ENCODE assay signal across 24 cellular contexts in genomic region chr11:67048515-67048914, GRCh38. TPM values are rescaled to one million over a fixed set of nuclear protein-coding genes. Genes with fewer than 3 reads are reported as not detected.
"Had no signal": no experiment of that assay in that cellular context is flagged by ENCODE, and none has a peak within 500 bp of the region (broad histone marks: within the 10 kb centered on the region; RNA-seq: fewer than 3 reads in every experiment).

No MANE protein-coding gene starts in this region.

- H3K36me3 ChIP-seq: MG63, Peyer's patch, SJSA1 had no signal

- H3K4me1 ChIP-seq: Peyer's patch had no signal

- H3K27me3 ChIP-seq: MG63, Peyer's patch, SJSA1 had no signal

- H3K9me3 ChIP-seq: MG63, Peyer's patch, SJSA1 had no signal

- ATAC-seq: activated naive CD4-positive, alpha-beta T cell treated with anti-CD3 and anti-CD28 coated beads, Interleukin-2, amount 50 U/mL, for 72 hours; activated naive CD8-positive, alpha-beta T cell treated with anti-CD3 and anti-CD28 coated beads, Interleukin-2, amount 50 U/mL, for 24 hours; activated T-cell treated with anti-CD3 and anti-CD28 coated beads, Interleukin-2, amount 50 U/mL, for 4 hours; T-helper 17 cell had no signal

- DNase-seq: activated B cell treated with CpG ODN at 0.5 μM for 24 hours; activated CD4-positive, alpha-beta memory T cell treated with anti-CD3 and anti-CD28 coated beads for 36 hours; activated CD4-positive, alpha-beta T cell treated with anti-CD3 and anti-CD28 coated beads, Interleukin-2, amount 10 ng/mL, durations not matched to agents 7 days and 5 days; activated CD8-positive, alpha-beta memory T cell treated with anti-CD3 and anti-CD28 coated beads for 24 hours; activated effector memory CD4-positive, alpha-beta T cell treated with anti-CD3 and anti-CD28 coated beads, Interleukin-2, amount 50 U/mL, for 16 hours; activated naive CD4-positive, alpha-beta T cell treated with Interleukin-2 at 50 U/mL for 16 hours; activated naive CD8-positive, alpha-beta T cell treated with anti-CD3 and anti-CD28 coated beads, Interleukin-2, amount 50 U/mL, for 24 hours; activated T-cell treated with anti-CD3 and anti-CD28 coated beads, Interleukin-2, amount 50 U/mL, for 4 hours; amniotic stem cell; MG63; NCI-H1105; NCI-H1436; NCI-H1694 treated with DMSO at 0.1 percent for 48 hours; NCI-H2029 treated with DMSO at 0.1 percent for 48 hours; NCI-H345; NCI-H510A; NCI-H526 treated with DMSO at 0.1 percent for 48 hours; NCI-H82; Peyer's patch; SHP77; T-helper 17 cell; T-helper 9 cell had no signal

- H3K4me3 ChIP-seq: MG63, Peyer's patch, SJSA1 had no signal

- H3K27ac ChIP-seq: Peyer's patch, SJSA1 had no signal

RNA-seq across cellular contexts. Expression of gene RHOD, which starts 8.1 kb away (rescaled TPM):
- total RNA-seq: activated B cell treated with CpG ODN at 0.5 μM for 24 hours, SJSA1, T-helper 17 cell had no signal

RNA-seq across cellular contexts. Expression of gene SYT12, which starts 25.6 kb away (rescaled TPM):
- total RNA-seq: activated B cell treated with CpG ODN at 0.5 μM for 24 hours; activated CD4-positive, alpha-beta memory T cell treated with anti-CD3 and anti-CD28 coated beads for 36 hours; activated CD4-positive, alpha-beta T cell treated with anti-CD3 and anti-CD28 coated beads, Interleukin-2, amount 10 ng/mL, durations not matched to agents 7 days and 5 days; T-helper 17 cell had no signal
